Comparison of ENCODE assay signal across 9 cellular contexts in the genomic region with DNA sequence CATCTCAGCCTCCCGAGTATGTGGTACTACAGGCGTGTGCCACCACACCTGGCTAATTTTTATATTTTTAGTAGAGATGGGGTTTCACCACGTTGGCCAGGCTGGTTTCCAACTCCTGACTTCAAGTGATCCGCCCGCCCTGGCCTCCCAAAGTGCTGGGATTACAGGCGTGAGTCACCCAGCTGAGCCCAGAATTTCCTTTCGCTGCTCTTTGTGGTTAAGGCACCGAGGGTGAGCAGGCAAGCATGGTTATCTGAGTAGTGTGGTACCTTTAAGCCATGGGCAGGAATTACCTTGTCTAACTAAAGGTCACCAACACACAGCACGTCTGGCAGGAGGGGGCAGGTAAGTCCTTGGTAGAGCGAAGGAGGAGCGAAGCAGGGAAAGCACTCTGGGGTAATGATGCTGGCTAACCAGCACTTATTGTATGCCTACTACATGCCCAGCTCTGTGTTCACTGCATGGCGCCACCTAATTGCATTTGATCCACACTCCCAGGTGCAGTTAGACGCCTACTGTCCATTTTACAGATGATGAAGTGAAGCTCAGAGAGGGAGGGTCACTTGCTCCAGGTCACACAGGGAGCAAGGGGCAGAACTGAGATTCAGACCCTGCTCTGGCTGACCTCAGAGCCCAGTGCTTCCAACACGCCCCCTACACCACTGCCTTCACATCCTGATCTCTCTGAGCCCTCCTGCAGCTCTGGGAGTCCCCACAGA. TPM values are rescaled to one million over a fixed set of nuclear protein-coding genes. Genes with fewer than 3 reads are reported as not detected.
A peak's percentile ranks its signal among the peaks of the same experiment; 100 is the strongest.
DNase-seq lines count a peak whose midpoint lies in the region; ATAC-seq, FAIRE-seq and TF ChIP-seq lines count a peak whose summit lies in the region.
"Had no signal": no experiment of that assay in that cellular context is flagged by ENCODE, and none has a peak within 500 bp of the region (broad histone marks: within the 10 kb centered on the region; RNA-seq: fewer than 3 reads in every experiment).

No MANE protein-coding gene starts in this region.

- H3K9me1 ChIP-seq in K562 (ENCODE audit: control insufficient read depth, insufficient read depth, low read length), result no peaks in the 10 kb centered on the region

- no peak overlapping the region for H2AFZ ChIP-seq in K562 (ENCODE audit: low read depth, low read length)

- peak overlapping the region in 2 of 3 donors; percentile 28 to 46 for H3K27ac Mint-ChIP-seq in IgD-negative memory B cell
- H3K27ac Mint-ChIP-seq in CD4-positive, alpha-beta memory T cell, result peak overlapping the region in 2 of 7 donors; percentile 50 to 82

- no peak for TF ChIP-seq EP300 in K562 (IDR thresholded peaks at IDR 0.05; ENCODE audit: low read length)

- no peak for TF ChIP-seq POLR2A in K562 (conservative IDR thresholded peaks at IDR 0.05)

- no peaks in the 10 kb centered on the region; the same call in 1 of the 2 replicates for H4K20me1 ChIP-seq in K562 (replicated peaks; ENCODE audit: control insufficient read depth, insufficient read depth, low read length)

- H3K79me1 ChIP-seq in mesendoderm (ENCODE audit: low read length), result peaks cover 5% of the 10 kb centered on the region

- no peaks in the 10 kb centered on the region for H3K9me3 ChIP-seq in K562 (replicated peaks; ENCODE audit: control insufficient read depth, insufficient read depth, low read depth, low read length)
- H3K9me3 ChIP-seq in CD4-positive, alpha-beta memory T cell (ENCODE audit: control insufficient read depth in 1 of 2, low read length in 2 of 2), result no peaks in the 10 kb centered on the region

- H3K4me1 ChIP-seq in K562 (replicated peaks in 1 of 2; ENCODE audit: control insufficient read depth in 2 of 2, insufficient read depth in 2 of 2, low read length in 2 of 2), result peaks cover 12 to 39% of the 10 kb centered on the region in 2 experiments
- peaks cover 3% of the 10 kb centered on the region for H3K4me1 ChIP-seq in mesendoderm (ENCODE audit: control insufficient read depth, low read depth, low read length)
- peaks cover 16% of the 10 kb centered on the region for H3K4me1 ChIP-seq in CD4-positive, alpha-beta memory T cell (ENCODE audit: insufficient read depth, low read length)

- H3K27me3 ChIP-seq in K562 (ENCODE audit: control insufficient read depth in 2 of 2, insufficient read depth in 2 of 2, low read length in 2 of 2) (no peaks in the 10 kb centered on the region), mesendoderm (ENCODE audit: insufficient read depth, low read length, poor library complexity) (no peaks in the 10 kb centered on the region)
- no peaks in the 10 kb centered on the region for H3K27me3 ChIP-seq in CD4-positive, alpha-beta memory T cell (ENCODE audit: insufficient read depth, low read length)

- no peak overlapping the region for H2AK5ac ChIP-seq in mesendoderm (ENCODE audit: low read length)

- WGBS in K562 (ENCODE audit: insufficient coverage, low coverage, missing lambda C conversion rate), result 17% methylated on average over 12 of the region's 14 CpGs
- WGBS in mesendoderm (ENCODE audit: extremely low coverage, insufficient coverage, low lambda C conversion rate), result no CpG with 5 or more reads among the region's 14 CpGs

- peak overlapping the region in 2 of 4 donors; percentile 38 to 77 for H3K4me3 Mint-ChIP-seq in IgD-negative memory B cell
- H3K4me3 Mint-ChIP-seq in CD4-positive, alpha-beta memory T cell, result peak overlapping the region in 1 of 8 donors; percentile 12

- no peak for TF ChIP-seq CTCF in AG09319 (IDR thresholded peaks at IDR 0.05; ENCODE audit: low read depth, low read length)
- no peak for TF ChIP-seq CTCF in K562 (IDR thresholded peaks at IDR 0.05 in 2 of 3, conservative IDR thresholded peaks at IDR 0.05 in 1 of 3; ENCODE audit: insufficient read depth in 2 of 3, low read depth in 1 of 3, low read length in 3 of 3)

- no peak overlapping the region for H3K56ac ChIP-seq in mesendoderm (ENCODE audit: low read length)

- ATAC-seq in K562 (no peak), GM19351 (IDR thresholded peaks at IDR 0.05; ENCODE audit: unreplicated experiment) (no peak), GM21576 (IDR thresholded peaks at IDR 0.05; ENCODE audit: unreplicated experiment) (no peak), GM18868 (IDR thresholded peaks at IDR 0.05; ENCODE audit: unreplicated experiment) (no peak)

- CTCF ChIA-PET in K562 (lab: Yijun Ruan, JAX; ENCODE audit: low intra/inter-chr PET ratio), result interaction anchor here (0.6 kb wide), 1 partner anchor 119 kb away, joined by 3 read pairs; no protein-coding TSS in a partner anchor
- CTCF ChIA-PET in CD4-positive, alpha-beta memory T cell (lab: Charles Lee; ENCODE audit: partially characterized antibody), result interaction anchor here (0.6 kb wide), 1 partner anchor 287 kb away, joined by 4 read pairs; no protein-coding TSS in a partner anchor

- H4K8ac ChIP-seq in mesendoderm (ENCODE audit: low read depth, low read length), result no peak overlapping the region

- no peak overlapping the region for H3K9ac ChIP-seq in K562 (ENCODE audit: insufficient read depth in 1 of 2, low read depth in 2 of 2, low read length in 2 of 2)
- H3K9ac ChIP-seq in mesendoderm (ENCODE audit: low read length), result no peak overlapping the region

- H3K27ac ChIP-seq in K562 (ENCODE audit: extremely low read depth, low read depth, low read length) (no peak overlapping the region), mesendoderm (ENCODE audit: low read depth, low read length) (no peak overlapping the region)
- no peak overlapping the region for H3K27ac ChIP-seq in CD4-positive, alpha-beta memory T cell (ENCODE audit: low read depth, low read length)

- H3K36me3 Mint-ChIP-seq in IgD-negative memory B cell, result peaks cover 1% of the 10 kb centered on the region
- peaks cover 0 to 4% of the 10 kb centered on the region in 2 donors for H3K36me3 Mint-ChIP-seq in CD4-positive, alpha-beta memory T cell

- in situ Hi-C loops in K562 (cut with MboI), result no loop called here

- no peak overlapping the region for H3K18ac ChIP-seq in mesendoderm (ENCODE audit: low read length)

- intact Hi-C loops in K562 (cut with micrococcal nuclease), result no loop called here
- intact Hi-C loops in CD4-positive, alpha-beta memory T cell (cut with micrococcal nuclease), result loop anchor here (10.0 kb wide), 1 partner anchor 58 kb away; a partner anchor contains a TSS

- H2BK15ac ChIP-seq in mesendoderm (replicated peaks; ENCODE audit: low read depth), result no peak overlapping the region

- H3K4me2 ChIP-seq in K562 (ENCODE audit: insufficient read depth, low read length), result no peak overlapping the region
- no peak overlapping the region for H3K4me2 ChIP-seq in mesendoderm (ENCODE audit: low read length)

- no peak for TF ChIP-seq RAD21 in K562 (CRISPR knock-in tag; conservative IDR thresholded peaks at IDR 0.05 in 1 of 2, IDR thresholded peaks at IDR 0.05 in 1 of 2)

- H3K9me3 Mint-ChIP-seq in IgD-negative memory B cell, result peaks cover 0 to 2% (median 0%) of the 10 kb centered on the region in 3 donors
- H3K9me3 Mint-ChIP-seq in CD4-positive, alpha-beta memory T cell, result no peaks in the 10 kb centered on the region

- H3K23ac ChIP-seq in mesendoderm (ENCODE audit: low read length), result no peak overlapping the region

- peaks cover 0 to 7% (median 6%) of the 10 kb centered on the region in 3 donors for H3K4me1 Mint-ChIP-seq in IgD-negative memory B cell
- H3K4me1 Mint-ChIP-seq in CD4-positive, alpha-beta memory T cell, result peaks cover 10 to 20% (median 13%) of the 10 kb centered on the region in 4 donors

- no peak overlapping the region for H2BK120ac ChIP-seq in mesendoderm (ENCODE audit: low read depth, low read length)

- H3K36me3 ChIP-seq in K562 (ENCODE audit: control insufficient read depth, insufficient read depth, low read length) (no peaks in the 10 kb centered on the region), mesendoderm (ENCODE audit: control insufficient read depth, insufficient read depth, low read length) (no peaks in the 10 kb centered on the region)
- no peaks in the 10 kb centered on the region for H3K36me3 ChIP-seq in CD4-positive, alpha-beta memory T cell (ENCODE audit: insufficient read depth, low read length)

- H3K4ac ChIP-seq in mesendoderm (ENCODE audit: low read depth, low read length), result no peak overlapping the region

- H3K27me3 Mint-ChIP-seq in IgD-negative memory B cell, result no peaks in the 10 kb centered on the region
- no peaks in the 10 kb centered on the region for H3K27me3 Mint-ChIP-seq in CD4-positive, alpha-beta memory T cell

- FAIRE-seq in K562 (lab: Jason Lieb, UNC), result peak; percentile 77

- BruUV-seq in K562 (replicated peaks; lab: Mats Ljungman, UMichigan), result no TSS peak

- peaks cover 12% of the 10 kb centered on the region for H3K79me2 ChIP-seq in K562 (ENCODE audit: control insufficient read depth, insufficient read depth, low read length)
- H3K79me2 ChIP-seq in mesendoderm (ENCODE audit: control insufficient read depth, insufficient read depth, low read length), result no peaks in the 10 kb centered on the region

- H2BK5ac ChIP-seq in mesendoderm (ENCODE audit: low read length), result no peak overlapping the region

- DNase-seq in AG09319 (ENCODE audit: extremely low read depth, low read depth) (peak; percentile 64), K562 (ENCODE audit: extremely low read depth in 1 of 4, low spot score in 3 of 4) (peak in 1 of 4 experiments; percentile 25), mesendoderm (peak; percentile 26)
- no peak for DNase-seq in CD4-positive, alpha-beta memory T cell
- DNase-seq: NCI-H2081 had no signal

- POLR2A ChIA-PET in K562 (lab: Yijun Ruan, JAX), result no interaction called here
- POLR2A ChIA-PET in CD4-positive, alpha-beta memory T cell (lab: Charles Lee; ENCODE audit: partially characterized antibody), result no interaction called here

- H3K4me3 ChIP-seq in K562 (no peak overlapping the region), mesendoderm (ENCODE audit: low read length) (no peak overlapping the region)
- no peak overlapping the region for H3K4me3 ChIP-seq in CD4-positive, alpha-beta memory T cell (ENCODE audit: low read length in 2 of 2)

- H4K5ac ChIP-seq in mesendoderm (ENCODE audit: low read length), result no peak overlapping the region

RNA-seq across cellular contexts. Expression of a gene that starts 45.7 kb away (rescaled TPM):
- 16.1 TPM for polyA plus RNA-seq in IgD-negative memory B cell
- total RNA-seq in K562 (2011; cell fraction: chromatin; rRNA removed; ENCODE audit: low replicate concordance), result 9.1 and 30.1 TPM in 2 replicates
- 16.3 and 16.6 TPM in 2 replicates for total RNA-seq in K562 (2011; cell fraction: nucleolus; rRNA removed)
- 9.3 and 13.8 TPM in 2 replicates for total RNA-seq in K562 (2011; cell fraction: nucleoplasm; rRNA removed)
- total RNA-seq in K562 (2014; rRNA removed), result 9.4 and 11.9 TPM in 2 replicates
- total RNA-seq in K562 (2014; rRNA removed; fragmentation: Illumina TruSeq; extraction: Trizol), result 2.9 and 3.3 TPM in 2 replicates
- total RNA-seq in K562 (2015; rRNA removed; fragmentation: Illumina TruSeq; extraction: Trizol), result 4.0 and 4.6 TPM in 2 replicates
- 9.9 and 11.0 TPM in 2 replicates for total RNA-seq in K562 (2021)
- 6.7 and 9.9 TPM in 2 replicates for polyA plus RNA-seq in K562 (2011; rRNA removed)
- polyA plus RNA-seq in K562 (2011; cell fraction: cytosol; rRNA removed), result 6.9 and 10.9 TPM in 2 replicates
- 18.4 and 22.5 TPM in 2 replicates for polyA plus RNA-seq in K562 (2011; cell fraction: nucleus; rRNA removed)
- 6.7 and 16.8 TPM in 2 replicates for polyA plus RNA-seq in K562 (2012)
- polyA plus RNA-seq in K562 (2014; fragmentation: Illumina TruSeq; extraction: Trizol), result 5.5 and 6.6 TPM in 2 replicates
- under 1 TPM; 0.24 TPM for polyA plus RNA-seq in K562 (2014; fragmentation: Nextera tagmentation; extraction: Ambion mirVana)
- 13.2 and 13.8 TPM in 2 replicates for polyA plus RNA-seq in K562 (2014; rRNA removed)
- 7.9 and 10.8 TPM in 2 replicates for polyA minus RNA-seq in K562 (2011; rRNA and poly(A)+ RNA removed)
- polyA minus RNA-seq in K562 (2011; cell fraction: cytosol; rRNA and poly(A)+ RNA removed), result 3.1 and 3.9 TPM in 2 replicates
- polyA minus RNA-seq in K562 (2011; cell fraction: nucleus; rRNA and poly(A)+ RNA removed), result 5.8 and 8.2 TPM in 2 replicates
- 23.7 TPM for polyA plus RNA-seq in mesendoderm (2013, experiment 1 of 2)
- 25.5 TPM for polyA plus RNA-seq in mesendoderm (2013, experiment 2 of 2)
- total RNA-seq in CD4-positive, alpha-beta memory T cell, result 10 to 100 TPM; 25.8 to 26.1 TPM
- polyA plus RNA-seq in CD4-positive, alpha-beta memory T cell, result 10 to 100 TPM in 1 of 2 donors, 1 to 10 TPM in 1; 9.2 to 13.0 TPM

RNA-seq across cellular contexts. Expression of a gene that starts 56.4 kb away (rescaled TPM):
- polyA plus RNA-seq in IgD-negative memory B cell (47.0 TPM), K562 (2011; rRNA removed) (17.2 and 19.8 TPM in 2 replicates), K562 (2014; fragmentation: Illumina TruSeq; extraction: Trizol) (33.6 and 34.3 TPM in 2 replicates), K562 (2014; fragmentation: Nextera tagmentation; extraction: Ambion mirVana) (10 to 100 TPM in 1 of 2 experiments, 1 to 10 TPM in 1; 2.8 to 10.5 TPM), K562 (2014; rRNA removed) (40.8 and 41.4 TPM in 2 replicates)
- 24.1 and 61.4 TPM in 2 replicates for total RNA-seq in K562 (2011; cell fraction: chromatin; rRNA removed; ENCODE audit: low replicate concordance)
- 43.3 and 44.0 TPM in 2 replicates for total RNA-seq in K562 (2011; cell fraction: nucleolus; rRNA removed)
- total RNA-seq in K562 (2011; cell fraction: nucleoplasm; rRNA removed), result 30.8 and 31.2 TPM in 2 replicates
- total RNA-seq in K562 (2014; rRNA removed) (40.9 and 42.2 TPM in 2 replicates), K562 (2014; rRNA removed; fragmentation: Illumina TruSeq; extraction: Trizol) (8.4 and 13.9 TPM in 2 replicates), K562 (2015; rRNA removed; fragmentation: Illumina TruSeq; extraction: Trizol) (29.1 and 33.7 TPM in 2 replicates), K562 (2021) (26.8 and 28.5 TPM in 2 replicates)
- 19.6 and 24.7 TPM in 2 replicates for polyA plus RNA-seq in K562 (2011; cell fraction: cytosol; rRNA removed)
- 38.3 and 48.3 TPM in 2 replicates for polyA plus RNA-seq in K562 (2011; cell fraction: nucleus; rRNA removed)
- 25.1 and 27.1 TPM in 2 replicates for polyA plus RNA-seq in K562 (2012)
- polyA minus RNA-seq in K562 (2011; rRNA and poly(A)+ RNA removed), result 7.3 and 8.8 TPM in 2 replicates
- polyA minus RNA-seq in K562 (2011; cell fraction: cytosol; rRNA and poly(A)+ RNA removed), result 8.7 and 12.7 TPM in 2 replicates
- 7.2 and 10.0 TPM in 2 replicates for polyA minus RNA-seq in K562 (2011; cell fraction: nucleus; rRNA and poly(A)+ RNA removed)
- polyA plus RNA-seq in mesendoderm (2013, experiment 1 of 2), result 36.8 TPM
- polyA plus RNA-seq in mesendoderm (2013, experiment 2 of 2), result 36.3 TPM
- total RNA-seq in CD4-positive, alpha-beta memory T cell, result 10 to 100 TPM; 50.3 to 52.0 TPM
- 10 to 100 TPM; 38.8 to 51.6 TPM for polyA plus RNA-seq in CD4-positive, alpha-beta memory T cell

Comparison
In these comparisons a context has a peak if more than half of its experiments do, and no peak if none do; other contexts are left out.
1. DNase-seq: peak in AG09319 (single experiment) and mesendoderm (single experiment); none in CD4-positive, alpha-beta memory T cell (0 of 5).